In the genomic region with DNA sequence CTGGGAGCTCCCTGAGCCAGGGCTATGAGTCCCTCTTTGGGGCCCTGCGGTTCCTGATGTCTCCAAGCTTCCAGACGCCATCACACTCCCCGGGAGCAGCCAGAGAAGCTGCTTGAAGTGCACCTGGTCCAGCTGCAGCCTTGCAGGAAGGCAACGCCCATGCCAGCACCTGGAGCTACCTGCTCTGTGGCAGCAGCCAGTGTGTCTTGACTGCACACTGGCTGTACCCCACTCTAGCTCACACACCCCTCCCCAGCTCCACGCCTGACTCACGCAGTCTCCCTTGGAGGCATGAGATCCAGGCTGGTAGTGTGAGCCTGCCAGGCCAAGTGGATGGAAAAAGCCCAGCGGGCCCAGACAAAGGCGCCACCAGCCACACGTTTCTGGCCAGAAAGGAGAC, we compare ENCODE assay signal across 18 cellular contexts.
A peak's percentile ranks its signal among the peaks of the same experiment; 100 is the strongest.
DNase-seq lines count a peak whose midpoint lies in the region; ATAC-seq and TF ChIP-seq lines count a peak whose summit lies in the region.
"Had no signal": no experiment of that assay in that cellular context is flagged by ENCODE, and none has a peak within 500 bp of the region (broad histone marks: within the 10 kb centered on the region; RNA-seq: fewer than 3 reads in every experiment).

No MANE protein-coding gene starts in this region.

- peaks cover 5% of the 10 kb centered on the region for H3K36me3 Mint-ChIP-seq in neural progenitor cell

- peaks cover 84% of the 10 kb centered on the region for H3K79me2 ChIP-seq in neural progenitor cell (ENCODE audit: low read depth)

- no peak overlapping the region for H2AK9ac ChIP-seq in IMR-90 (replicated peaks; ENCODE audit: low read depth, low read length, poor library complexity)

- H2BK20ac ChIP-seq in IMR-90 (ENCODE audit: low read depth, low read length): no peak overlapping the region

- in situ Hi-C loops in IMR-90 (cut with MboI; ENCODE audit: low sequenced_read_pairs): no loop called here

- peaks cover 26 to 79% of the 10 kb centered on the region in 2 experiments for H3K79me1 ChIP-seq in IMR-90 (ENCODE audit: low read depth in 1 of 2, low read length in 2 of 2)

- TF ChIP-seq RAD21 in IMR-90 (IDR thresholded peaks at IDR 0.05; ENCODE audit: low read length): no peak

- H3K4me3 ChIP-seq in IMR-90 (ENCODE audit: insufficient read depth, low read depth, low read length) (no peak overlapping the region), neural progenitor cell (no peak overlapping the region), psoas muscle (no peak overlapping the region)
- H3K4me3 ChIP-seq: GM12878 had no signal

- H3K36me3 ChIP-seq in IMR-90 (ENCODE audit: control insufficient read depth, insufficient read depth, low read length) (peaks cover 9% of the 10 kb centered on the region; the same call in 1 of the 2 replicates), neural progenitor cell (no peaks in the 10 kb centered on the region), psoas muscle (ENCODE audit: insufficient read depth in 1 of 2, low read depth in 1 of 2) (no peaks in the 10 kb centered on the region)

- peak; percentile 1 for DNase-seq in COLO668 (lab: John Stamatoyannopoulos, UW; ENCODE audit: unreplicated experiment)
- no peak for DNase-seq in IMR-90
- no peak for DNase-seq in neural progenitor cell (ENCODE audit: low spot score)
- DNase-seq in psoas muscle: no peak
- no peak for DNase-seq in NCI-H2029 (lab: John Stamatoyannopoulos, UW)
- DNase-seq: ACHN; CD4-positive, alpha-beta T cell; DMS79; Kasumi-1; NCI-H1930; NCI-H2227 treated with DMSO at 0.1 percent for 48 hours; NCI-H526 treated with DMSO at 0.1 percent for 48 hours; Right ventricle myocardium superior had no signal

- no peak overlapping the region for H3K4me3 Mint-ChIP-seq in neural progenitor cell
- H3K4me3 Mint-ChIP-seq: B cell; CD4-positive, alpha-beta T cell had no signal

- H3K4ac ChIP-seq in IMR-90 (ENCODE audit: low read depth, low read length): no peak overlapping the region

- no TSS peak for BruUV-seq in IMR-90 (replicated peaks; lab: Mats Ljungman, UMichigan)

- no peak overlapping the region for H2BK5ac ChIP-seq in IMR-90 (ENCODE audit: low read depth, low read length, poor library complexity, severe bottlenecking)

- H4K91ac ChIP-seq in IMR-90 (ENCODE audit: insufficient read depth, low read depth, low read length): no peak overlapping the region

- H4K8ac ChIP-seq in IMR-90 (ENCODE audit: low read depth in 2 of 2, low read length in 2 of 2): no peak overlapping the region

- TF ChIP-seq CTCF in IMR-90 (conservative IDR thresholded peaks at IDR 0.05; ENCODE audit: low read depth, low read length) (no peak), neural progenitor cell (IDR thresholded peaks at IDR 0.05) (no peak), psoas muscle (IDR thresholded peaks at IDR 0.05) (no peak)

- H3K27me3 Mint-ChIP-seq in neural progenitor cell (ENCODE audit: insufficient read depth, low read depth): peaks cover 2% of the 10 kb centered on the region
- H3K27me3 Mint-ChIP-seq: B cell; CD4-positive, alpha-beta T cell had no signal

- H3K27me3 ChIP-seq in IMR-90 (ENCODE audit: control insufficient read depth, insufficient read depth, low read length) (no peaks in the 10 kb centered on the region), neural progenitor cell (no peaks in the 10 kb centered on the region), psoas muscle (ENCODE audit: insufficient read depth in 3 of 3, low read length in 2 of 3) (no peaks in the 10 kb centered on the region)

- H3K18ac ChIP-seq in IMR-90 (ENCODE audit: low read depth, low read length): no peak overlapping the region

- H3F3A ChIP-seq in neural progenitor cell (ENCODE audit: low read depth): peaks cover 24% of the 10 kb centered on the region

- no peak for TF ChIP-seq POLR2A in IMR-90 (IDR thresholded peaks at IDR 0.05; ENCODE audit: low read depth, low read length)

- peaks cover 36% of the 10 kb centered on the region; the same call in 1 of the 2 replicates for H4K20me1 ChIP-seq in IMR-90 (ENCODE audit: insufficient read depth, low read length)
- H4K20me1 ChIP-seq in neural progenitor cell (ENCODE audit: low read depth): peaks cover 33% of the 10 kb centered on the region

- H3K9me3 Mint-ChIP-seq in neural progenitor cell: no peaks in the 10 kb centered on the region
- H3K9me3 Mint-ChIP-seq: CD4-positive, alpha-beta T cell had no signal

- H3K23ac ChIP-seq in IMR-90 (ENCODE audit: low read depth, low read length): no peak overlapping the region

- no peak overlapping the region for H2BK15ac ChIP-seq in IMR-90 (ENCODE audit: low read depth, low read length)

- no peak overlapping the region for H3K9ac ChIP-seq in IMR-90 (ENCODE audit: low read depth, low read length)
- no peak overlapping the region for H3K9ac ChIP-seq in neural progenitor cell

- dilution Hi-C loops in IMR-90 (cut with HindIII; ENCODE audit: low sequenced_read_pairs, unreplicated experiment): no loop called here

- no peak for ATAC-seq in IMR-90 (ENCODE audit: low read depth)
- ATAC-seq in esophagus mucosa: peak; percentile 38
- ATAC-seq in GM18868 (IDR thresholded peaks at IDR 0.05; ENCODE audit: unreplicated experiment): no peak
- ATAC-seq in psoas muscle: no peak
- ATAC-seq: GM12878, Panc1 had no signal

- peaks cover 8% of the 10 kb centered on the region for H3K4me1 Mint-ChIP-seq in neural progenitor cell

- intact Hi-C loops in IMR-90 (cut with micrococcal nuclease): no loop called here
- intact Hi-C loops in psoas muscle (cut with DNase I): no loop called here

- H3K56ac ChIP-seq in IMR-90 (ENCODE audit: extremely low read depth, insufficient read depth, low read length): no peak overlapping the region

- no peak overlapping the region for H2AFZ ChIP-seq in IMR-90 (replicated peaks; ENCODE audit: low read length, poor library complexity)
- no peak overlapping the region for H2AFZ ChIP-seq in neural progenitor cell (replicated peaks)

- H3K9me3 ChIP-seq in IMR-90 (ENCODE audit: control insufficient read depth, insufficient read depth, low read length) (no peaks in the 10 kb centered on the region), neural progenitor cell (ENCODE audit: low read depth) (no peaks in the 10 kb centered on the region), psoas muscle (no peaks in the 10 kb centered on the region)

- no peak overlapping the region for H2BK120ac ChIP-seq in IMR-90 (ENCODE audit: low read depth, low read length)

- peak overlapping the region; percentile 8; the same call in 1 of the 2 replicates for H2AK5ac ChIP-seq in IMR-90 (ENCODE audit: low read depth, low read length)

- no peak overlapping the region for H4K5ac ChIP-seq in IMR-90 (ENCODE audit: low read depth, low read length)

- POLR2A ChIA-PET in IMR-90 (lab: Charles Lee; ENCODE audit: unreplicated experiment): no interaction called here

- H3K4me2 ChIP-seq in IMR-90 (ENCODE audit: low read depth, low read length) (no peak overlapping the region), neural progenitor cell (no peak overlapping the region)

- CTCF ChIA-PET in IMR-90 (lab: Yijun Ruan, JAX): no interaction called here

- H3K4me1 ChIP-seq in IMR-90 (ENCODE audit: control insufficient read depth, insufficient read depth, low read length): peaks cover 11% of the 10 kb centered on the region
- peaks cover 18% of the 10 kb centered on the region for H3K4me1 ChIP-seq in neural progenitor cell
- peaks cover 10% of the 10 kb centered on the region for H3K4me1 ChIP-seq in psoas muscle

- no peak overlapping the region for H3K27ac ChIP-seq in IMR-90 (ENCODE audit: insufficient read depth, low read length)
- H3K27ac ChIP-seq in neural progenitor cell: peak overlapping the region; percentile 61
- no peak overlapping the region for H3K27ac ChIP-seq in psoas muscle

- WGBS in IMR-90 (ENCODE audit: extremely low coverage in 2 of 2, insufficient read length in 1 of 2), 2 experiments: 100% methylated on average over 3 of the region's 9 CpGs; no CpG with 5 or more reads in 1 of the 2 experiments
- WGBS in psoas muscle, 3 donors: 87 to 97% (median 90%) methylated on average over 9 of the region's 9 CpGs

- peaks cover 15% of the 10 kb centered on the region for H3K9me1 ChIP-seq in IMR-90 (ENCODE audit: insufficient read depth, low read length)

- no peak overlapping the region for H3K27ac Mint-ChIP-seq in neural progenitor cell
- H3K27ac Mint-ChIP-seq: B cell; CD4-positive, alpha-beta T cell had no signal

- no peak overlapping the region; the same call in 1 of the 2 replicates for H3K14ac ChIP-seq in IMR-90 (replicated peaks; ENCODE audit: low read depth, low read length)

TF ChIP-seq in IMR-90, 13 proteins besides CTCF, POLR2A, EP300 and RAD21:
- no peak for TF ChIP-seq CHD1 (IDR thresholded peaks at IDR 0.05; ENCODE audit: low read depth, low read length)
- TF ChIP-seq, protein P1, sequence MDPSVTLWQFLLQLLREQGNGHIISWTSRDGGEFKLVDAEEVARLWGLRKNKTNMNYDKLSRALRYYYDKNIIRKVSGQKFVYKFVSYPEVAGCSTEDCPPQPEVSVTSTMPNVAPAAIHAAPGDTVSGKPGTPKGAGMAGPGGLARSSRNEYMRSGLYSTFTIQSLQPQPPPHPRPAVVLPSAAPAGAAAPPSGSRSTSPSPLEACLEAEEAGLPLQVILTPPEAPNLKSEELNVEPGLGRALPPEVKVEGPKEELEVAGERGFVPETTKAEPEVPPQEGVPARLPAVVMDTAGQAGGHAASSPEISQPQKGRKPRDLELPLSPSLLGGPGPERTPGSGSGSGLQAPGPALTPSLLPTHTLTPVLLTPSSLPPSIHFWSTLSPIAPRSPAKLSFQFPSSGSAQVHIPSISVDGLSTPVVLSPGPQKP (IDR thresholded peaks at IDR 0.05; ENCODE audit: borderline replicate concordance, low read depth, low read length): no peak
TF ChIP-seq in IMR-90: peak in this region for 0.
